ENCODE assay signal across 18 cellular contexts in genomic region chr3:120364821-120365220, GRCh38. TPM values are rescaled to one million over a fixed set of nuclear protein-coding genes. Genes with fewer than 3 reads are reported as not detected.
A peak's percentile ranks its signal among the peaks of the same experiment; 100 is the strongest.
DNase-seq lines count a peak whose midpoint lies in the region; ATAC-seq and FAIRE-seq lines count a peak whose summit lies in the region.
"Had no signal": no experiment of that assay in that cellular context is flagged by ENCODE, and none has a peak within 500 bp of the region (broad histone marks: within the 10 kb centered on the region; RNA-seq: fewer than 3 reads in every experiment).

No MANE protein-coding gene starts in this region.

- H3K4me1 ChIP-seq in SJCRH30 = no peaks in the 10 kb centered on the region
- H3K4me1 ChIP-seq: BLaER1 treated with 17β-estradiol and CSF1 and Interleukin-3, amounts not matched to agents 10 nM and 100 nM; gastroesophageal sphincter; left lung had no signal

- H3K4me3 ChIP-seq in SJCRH30 = no peak overlapping the region
- H3K4me3 ChIP-seq: BLaER1 treated with 17β-estradiol and CSF1 and Interleukin-3, amounts not matched to agents 10 nM and 100 nM; gastroesophageal sphincter; left lung; PC-9; SK-N-MC had no signal

- no peak overlapping the region for H3K27ac ChIP-seq in SJCRH30
- H3K27ac ChIP-seq: BLaER1 treated with 17β-estradiol and CSF1 and Interleukin-3, amounts not matched to agents 10 nM and 100 nM; gastroesophageal sphincter; left lung; PC-9; SK-N-MC had no signal

- ATAC-seq in GM19328 (IDR thresholded peaks at IDR 0.05; ENCODE audit: unreplicated experiment) (no peak), HG03432 (IDR thresholded peaks at IDR 0.05; ENCODE audit: unreplicated experiment) (no peak)
- ATAC-seq: gastroesophageal sphincter, left lung had no signal

- FAIRE-seq in HTR-8/SVneo (lab: Jason Lieb, UNC) = peak; percentile 36
- FAIRE-seq: GM12891 had no signal

- no peaks in the 10 kb centered on the region for H3K27me3 ChIP-seq in SJCRH30
- H3K27me3 ChIP-seq: BLaER1 treated with 17β-estradiol and CSF1 and Interleukin-3, amounts not matched to agents 10 nM and 100 nM; gastroesophageal sphincter; left lung had no signal

- DNase-seq in HTR-8/SVneo (ENCODE audit: insufficient read length, low spot score) = no peak
- peak; percentile 47 for DNase-seq in astrocyte of the hippocampus (ENCODE audit: low read depth, low spot score)
- peak; percentile 26 for DNase-seq in glomerular visceral epithelial cell (ENCODE audit: extremely low spot score)
- no peak for DNase-seq in activated CD8-positive, alpha-beta memory T cell treated with anti-CD3 and anti-CD28 coated beads for 24 hours
- no peak for DNase-seq in SJCRH30
- DNase-seq: activated CD4-positive, alpha-beta T cell treated with anti-CD3 and anti-CD28 coated beads for 1 hour; amniotic stem cell; GDM1; left lung; NCI-H1436; PC-9; stimulated activated CD4-positive, alpha-beta T cell treated with anti-CD3 and anti-CD28 coated beads, Interleukin-2, amount 100 ng/mL, for 48 hours had no signal

- no peaks in the 10 kb centered on the region for H3K36me3 ChIP-seq in SJCRH30
- H3K36me3 ChIP-seq: BLaER1 treated with 17β-estradiol and CSF1 and Interleukin-3, amounts not matched to agents 10 nM and 100 nM; gastroesophageal sphincter; left lung had no signal

- no peaks in the 10 kb centered on the region for H3K9me3 ChIP-seq in SJCRH30 (replicated peaks)
- H3K9me3 ChIP-seq: BLaER1 treated with 17β-estradiol and CSF1 and Interleukin-3, amounts not matched to agents 10 nM and 100 nM; gastroesophageal sphincter; left lung had no signal

RNA-seq across cellular contexts. Expression of gene LRRC58, which starts 15.7 kb away (rescaled TPM):
- total RNA-seq in SJCRH30 (2014; rRNA removed; shearing (Covaris generic)) = 44.1 and 48.5 TPM in 2 replicates

Comparison
In these comparisons a context has a peak if more than half of its experiments do, and no peak if none do; other contexts are left out.
1. DNase-seq: peak in astrocyte of the hippocampus (single experiment) and glomerular visceral epithelial cell (single experiment); none in HTR-8/SVneo (single experiment), activated CD8-positive, alpha-beta memory T cell treated with anti-CD3 and anti-CD28 coated beads for 24 hours (single experiment) and SJCRH30 (0 of 2).